11 cellular contexts compared by ENCODE assay signal in genomic region chr16:70735141-70735979, GRCh38. TPM values are rescaled to one million over a fixed set of nuclear protein-coding genes. Genes with fewer than 3 reads are reported as not detected.
DNase-seq lines count a peak whose midpoint lies in the region; ATAC-seq and TF ChIP-seq lines count a peak whose summit lies in the region.
"Had no signal": no experiment of that assay in that cellular context is flagged by ENCODE, and none has a peak within 500 bp of the region (broad histone marks: within the 10 kb centered on the region; RNA-seq: fewer than 3 reads in every experiment).

No MANE protein-coding gene starts in this region.

- H3K27ac Mint-ChIP-seq in activated naive CD4-positive, alpha-beta T cell treated with anti-CD3 and anti-CD28 coated beads, Interleukin-2, amount 10 ng/mL, durations not matched to agents 7 days and 5 days: peak overlapping the region; percentile 100
- H3K27ac Mint-ChIP-seq in activated naive CD4-positive, alpha-beta T cell treated with anti-CD3 and anti-CD28 coated beads for 36 hours: no peak overlapping the region

- H3K27ac ChIP-seq in esophagus muscularis mucosa (replicated peaks in 1 of 4) (peak overlapping the region; percentile 92 to 96 (median 93)), muscle layer of duodenum (ENCODE audit: low read length) (peak overlapping the region; percentile 77), upper lobe of right lung (peak overlapping the region; percentile 84)
- H3K27ac ChIP-seq: WERI-Rb-1 had no signal

- H3K9me3 ChIP-seq in esophagus muscularis mucosa: no peaks in the 10 kb centered on the region
- H3K9me3 ChIP-seq in muscle layer of duodenum (ENCODE audit: control insufficient read depth in 1 of 2, low read length in 2 of 2): no peaks in the 10 kb centered on the region
- no peaks in the 10 kb centered on the region for H3K9me3 ChIP-seq in upper lobe of right lung

- peaks cover 50% of the 10 kb centered on the region for H3K36me3 Mint-ChIP-seq in activated naive CD4-positive, alpha-beta T cell treated with anti-CD3 and anti-CD28 coated beads, Interleukin-2, amount 10 ng/mL, durations not matched to agents 7 days and 5 days
- peaks cover 8% of the 10 kb centered on the region for H3K36me3 Mint-ChIP-seq in activated naive CD4-positive, alpha-beta T cell treated with anti-CD3 and anti-CD28 coated beads for 36 hours (ENCODE audit: low read depth)

- intact Hi-C loops in esophagus muscularis mucosa (cut with DNase I) (no loop called here), upper lobe of right lung (cut with DNase I) (no loop called here)
- intact Hi-C loops in activated naive CD4-positive, alpha-beta T cell treated with anti-CD3 and anti-CD28 coated beads for 36 hours (cut with micrococcal nuclease): loop anchor here (5.0 to 10.0 kb wide), 3 partner anchors 331 to 1359 kb away; partner anchors contain the start of genes DHX38 and TXNL4B

- TF ChIP-seq EP300 in esophagus muscularis mucosa (IDR thresholded peaks at IDR 0.05): no peak

- H3K27me3 ChIP-seq in esophagus muscularis mucosa: no peaks in the 10 kb centered on the region
- H3K27me3 ChIP-seq in muscle layer of duodenum (ENCODE audit: low read depth, low read length): no peaks in the 10 kb centered on the region
- H3K27me3 ChIP-seq in upper lobe of right lung: no peaks in the 10 kb centered on the region

- H3K27me3 Mint-ChIP-seq in activated naive CD4-positive, alpha-beta T cell treated with anti-CD3 and anti-CD28 coated beads, Interleukin-2, amount 10 ng/mL, durations not matched to agents 7 days and 5 days: no peaks in the 10 kb centered on the region
- no peaks in the 10 kb centered on the region for H3K27me3 Mint-ChIP-seq in activated naive CD4-positive, alpha-beta T cell treated with anti-CD3 and anti-CD28 coated beads for 36 hours (ENCODE audit: low read depth)

- no peak overlapping the region for H3K4me3 Mint-ChIP-seq in activated naive CD4-positive, alpha-beta T cell treated with anti-CD3 and anti-CD28 coated beads, Interleukin-2, amount 10 ng/mL, durations not matched to agents 7 days and 5 days
- no peak overlapping the region for H3K4me3 Mint-ChIP-seq in activated naive CD4-positive, alpha-beta T cell treated with anti-CD3 and anti-CD28 coated beads for 36 hours

- CTCF ChIA-PET in activated naive CD4-positive, alpha-beta T cell treated with anti-CD3 and anti-CD28 coated beads, Interleukin-2, amount 10 ng/mL, durations not matched to agents 7 days and 5 days (lab: Charles Lee): interaction anchor here (2.1 kb wide), 1 partner anchor 35 kb away, joined by 9 read pairs; no protein-coding TSS in a partner anchor
- CTCF ChIA-PET in activated naive CD4-positive, alpha-beta T cell treated with anti-CD3 and anti-CD28 coated beads for 36 hours (lab: Charles Lee): interaction anchor here (1.5 to 1.9 kb wide), 2 partner anchors 35 to 56 kb away, joined by 3 to 6 read pairs; no protein-coding TSS in a partner anchor

- TF ChIP-seq POLR2A in esophagus muscularis mucosa (IDR thresholded peaks at IDR 0.05; ENCODE audit: low read depth): no peak

- peak; percentile 31 for DNase-seq in activated naive CD4-positive, alpha-beta T cell treated with anti-CD3 and anti-CD28 coated beads, Interleukin-2, amount 10 ng/mL, durations not matched to agents 7 days and 5 days
- no peak for DNase-seq in activated naive CD4-positive, alpha-beta T cell treated with Interleukin-2 at 50 U/mL for 16 hours
- no peak for DNase-seq in esophagus muscularis mucosa (ENCODE audit: extremely low spot score)
- DNase-seq in upper lobe of right lung: no peak
- no peak for DNase-seq in NCI-H69 (lab: John Stamatoyannopoulos, UW)
- DNase-seq in activated naive CD4-positive, alpha-beta T cell treated with anti-CD3 and anti-CD28 coated beads for 36 hours: no peak
- DNase-seq in stimulated activated CD4-positive, alpha-beta T cell treated with anti-CD3 and anti-CD28 coated beads, Interleukin-15, amount 100 ng/mL, for 24 hours: no peak
- DNase-seq: AML-193, NCI-H82, WERI-Rb-1 had no signal

- H3K9me3 Mint-ChIP-seq in activated naive CD4-positive, alpha-beta T cell treated with anti-CD3 and anti-CD28 coated beads, Interleukin-2, amount 10 ng/mL, durations not matched to agents 7 days and 5 days: no peaks in the 10 kb centered on the region
- no peaks in the 10 kb centered on the region for H3K9me3 Mint-ChIP-seq in activated naive CD4-positive, alpha-beta T cell treated with anti-CD3 and anti-CD28 coated beads for 36 hours

- H3K4me1 ChIP-seq in esophagus muscularis mucosa: peaks cover 34 to 51% (median 49%) of the 10 kb centered on the region in 4 donors
- peaks cover 0 to 29% of the 10 kb centered on the region in 2 donors for H3K4me1 ChIP-seq in muscle layer of duodenum (ENCODE audit: control insufficient read depth in 1 of 2, insufficient read depth in 2 of 2, low read length in 2 of 2)
- peaks cover 45% of the 10 kb centered on the region for H3K4me1 ChIP-seq in upper lobe of right lung

- ATAC-seq in upper lobe of right lung: peak; percentile 4

- peaks cover 76% of the 10 kb centered on the region for H3K4me1 Mint-ChIP-seq in activated naive CD4-positive, alpha-beta T cell treated with anti-CD3 and anti-CD28 coated beads, Interleukin-2, amount 10 ng/mL, durations not matched to agents 7 days and 5 days
- H3K4me1 Mint-ChIP-seq in activated naive CD4-positive, alpha-beta T cell treated with anti-CD3 and anti-CD28 coated beads for 36 hours (ENCODE audit: low read depth): peaks cover 51% of the 10 kb centered on the region

- no peak for TF ChIP-seq CTCF in esophagus muscularis mucosa (IDR thresholded peaks at IDR 0.05)
- no peak for TF ChIP-seq CTCF in upper lobe of right lung (IDR thresholded peaks at IDR 0.05)

- 73% methylated on average over 12 of the region's 13 CpGs for WGBS in esophagus muscularis mucosa

- H3K4me3 ChIP-seq in esophagus muscularis mucosa: no peak overlapping the region
- no peak overlapping the region for H3K4me3 ChIP-seq in muscle layer of duodenum (ENCODE audit: low read depth in 1 of 2, low read length in 2 of 2)
- no peak overlapping the region for H3K4me3 ChIP-seq in upper lobe of right lung

- H3K36me3 ChIP-seq in esophagus muscularis mucosa (peaks cover 0 to 13% (median 9%) of the 10 kb centered on the region in 4 donors), muscle layer of duodenum (ENCODE audit: control insufficient read depth in 1 of 2, insufficient read depth in 2 of 2, low read length in 2 of 2) (peaks cover 6 to 12% of the 10 kb centered on the region in 2 donors), upper lobe of right lung (peaks cover 14% of the 10 kb centered on the region)
- H3K36me3 ChIP-seq: WERI-Rb-1 had no signal

RNA-seq across cellular contexts. Expression of gene MTSS2, which starts 49.5 kb away (rescaled TPM):
- total RNA-seq in esophagus muscularis mucosa: 100 to 1,000 TPM in 2 of 4 donors, 10 to 100 TPM in 2; 74.9 to 238 (median 130) TPM
- total RNA-seq in upper lobe of right lung: 81.3 TPM
- 1 to 10 TPM; 2.0 TPM for total RNA-seq in activated naive CD4-positive, alpha-beta T cell treated with anti-CD3 and anti-CD28 coated beads for 36 hours

Comparison
In these comparisons a context has a peak if more than half of its experiments do, and no peak if none do; other contexts are left out.
1. RNA of gene MTSS2, which starts 49.5 kb away (total RNA-seq): 74.9 to 238 TPM in esophagus muscularis mucosa and 81.3 TPM in upper lobe of right lung (single experiment); 2.0 TPM in activated naive CD4-positive, alpha-beta T cell treated with anti-CD3 and anti-CD28 coated beads for 36 hours; every median in the first group is over 10 times any median in the second.
2. Peak in every context shown above with its lines, with median percentiles within 50 percentile points of each other: H3K27ac ChIP-seq.